Comparison of ENCODE assay signal across 1 cellular context in the genomic region with DNA sequence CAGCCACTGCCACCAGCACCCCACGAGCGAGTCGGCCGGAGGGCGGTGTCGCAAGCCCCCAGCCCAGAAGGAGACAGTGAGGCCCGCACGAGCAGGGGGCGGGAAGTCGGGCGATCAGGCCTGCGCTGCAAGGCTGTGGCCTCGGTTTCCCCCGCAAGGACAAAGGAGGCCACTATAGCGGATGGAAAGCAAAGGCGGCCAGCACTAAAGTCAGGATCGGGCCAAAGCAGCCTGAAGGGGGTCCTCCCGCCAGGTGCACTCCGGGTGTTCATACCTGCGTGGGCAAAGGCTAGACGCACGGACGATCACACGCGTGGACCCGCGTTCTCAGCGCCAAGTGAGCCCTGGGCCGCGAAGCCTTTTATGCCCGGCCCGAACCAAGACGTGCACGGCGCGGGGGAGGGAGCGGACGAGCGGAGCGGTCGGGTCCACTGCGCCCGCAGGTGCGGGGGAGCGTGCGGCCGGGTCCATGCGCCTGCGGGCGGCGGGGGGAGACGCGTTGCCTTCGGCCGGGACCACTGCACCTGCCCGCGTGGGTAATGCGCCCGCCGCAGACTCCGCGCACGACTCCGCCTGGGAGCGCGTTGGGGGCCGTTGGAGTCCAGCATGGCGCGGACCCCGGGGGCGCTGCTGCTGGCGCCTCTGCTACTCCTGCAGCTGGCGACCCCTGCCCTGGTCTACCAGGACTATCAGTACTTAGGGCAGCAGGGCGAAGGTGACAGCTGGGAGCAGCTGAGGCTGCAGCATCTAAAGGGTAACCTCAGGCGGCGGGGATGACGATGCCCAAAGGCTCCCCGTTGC.
TF ChIP-seq lines count a peak whose summit lies in the region.

A gene (minus strand): TSS at position 335 of the 801 bp plus-strand sequence. CDS start 539 bp downstream, outside the sequence.
A gene (plus strand): TSS at position 604 of the 801 bp plus-strand sequence. CDS start 3 bp downstream, at position 607.

TF ChIP-seq in HepG2, 621 proteins besides CTCF, POLR2A, EP300 and RAD21 (continues in another document):
- no peak for TF ChIP-seq ZFP37 (CRISPR knock-in tag; IDR thresholded peaks at IDR 0.05; ENCODE audit: borderline replicate concordance)
- TF ChIP-seq ZNF737 (CRISPR knock-in tag; IDR thresholded peaks at IDR 0.05; ENCODE audit: borderline replicate concordance): 0 out of 2 replicates have a peak, but pooled peaks have one; percentile 39
- peak; percentile 94 for TF ChIP-seq ZNF510 (CRISPR knock-in tag; IDR thresholded peaks at IDR 0.05; ENCODE audit: low read depth)
- peak; percentile 75; the same call in 1 of the 2 replicates for TF ChIP-seq RFXANK (CRISPR knock-in tag; IDR thresholded peaks at IDR 0.05)
- no peak for TF ChIP-seq NFE2L2 (IDR thresholded peaks at IDR 0.05; ENCODE audit: low read length)
- 0 out of 2 replicates have a peak, but pooled peaks have one; percentile 31 for TF ChIP-seq ZNF24 (IDR thresholded peaks at IDR 0.05)
- TF ChIP-seq ZBTB7A (CRISPR knock-in tag; IDR thresholded peaks at IDR 0.05): peak; percentile 35
- peak; percentile 53 for TF ChIP-seq MTA1 (CRISPR knock-in tag; IDR thresholded peaks at IDR 0.05; ENCODE audit: borderline replicate concordance)
- peak; percentile 85 for TF ChIP-seq MYC (CRISPR knock-in tag; IDR thresholded peaks at IDR 0.05; ENCODE audit: borderline replicate concordance)
- peak; percentile 71; the same call in 1 of the 2 replicates for TF ChIP-seq CHCHD3 (CRISPR knock-in tag; IDR thresholded peaks at IDR 0.05)
- no peak for TF ChIP-seq FOXP1 (IDR thresholded peaks at IDR 0.05)
- 0 out of 2 replicates have a peak, but pooled peaks have one; percentile 26 for TF ChIP-seq FOXP1 (CRISPR knock-in tag; IDR thresholded peaks at IDR 0.05)
- TF ChIP-seq HNRNPLL (IDR thresholded peaks at IDR 0.05; ENCODE audit: low read depth, low read length, poor library complexity, severe bottlenecking): peak; percentile 68
- peak; percentile 87; the same call in 1 of the 2 replicates for TF ChIP-seq ATF7-NPFF (CRISPR knock-in tag; IDR thresholded peaks at IDR 0.05; ENCODE audit: low read depth)
- 0 out of 2 replicates have a peak, but pooled peaks have one; percentile 25 for TF ChIP-seq BRCA1 (CRISPR knock-in tag; IDR thresholded peaks at IDR 0.05)
- TF ChIP-seq, protein P1, sequence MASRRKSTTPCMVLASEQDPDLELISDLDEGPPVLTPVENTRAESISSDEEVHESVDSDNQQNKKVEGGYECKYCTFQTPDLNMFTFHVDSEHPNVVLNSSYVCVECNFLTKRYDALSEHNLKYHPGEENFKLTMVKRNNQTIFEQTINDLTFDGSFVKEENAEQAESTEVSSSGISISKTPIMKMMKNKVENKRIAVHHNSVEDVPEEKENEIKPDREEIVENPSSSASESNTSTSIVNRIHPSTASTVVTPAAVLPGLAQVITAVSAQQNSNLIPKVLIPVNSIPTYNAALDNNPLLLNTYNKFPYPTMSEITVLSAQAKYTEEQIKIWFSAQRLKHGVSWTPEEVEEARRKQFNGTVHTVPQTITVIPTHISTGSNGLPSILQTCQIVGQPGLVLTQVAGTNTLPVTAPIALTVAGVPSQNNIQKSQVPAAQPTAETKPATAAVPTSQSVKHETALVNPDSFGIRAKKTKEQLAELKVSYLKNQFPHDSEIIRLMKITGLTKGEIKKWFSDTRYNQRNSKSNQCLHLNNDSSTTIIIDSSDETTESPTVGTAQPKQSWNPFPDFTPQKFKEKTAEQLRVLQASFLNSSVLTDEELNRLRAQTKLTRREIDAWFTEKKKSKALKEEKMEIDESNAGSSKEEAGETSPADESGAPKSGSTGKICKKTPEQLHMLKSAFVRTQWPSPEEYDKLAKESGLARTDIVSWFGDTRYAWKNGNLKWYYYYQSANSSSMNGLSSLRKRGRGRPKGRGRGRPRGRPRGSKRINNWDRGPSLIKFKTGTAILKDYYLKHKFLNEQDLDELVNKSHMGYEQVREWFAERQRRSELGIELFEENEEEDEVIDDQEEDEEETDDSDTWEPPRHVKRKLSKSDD (CRISPR knock-in tag; IDR thresholded peaks at IDR 0.05; ENCODE audit: low read depth): peak; percentile 23; the same call in 1 of the 2 replicates
- TF ChIP-seq MXD4 (CRISPR knock-in tag; IDR thresholded peaks at IDR 0.05): peak; percentile 77; the same call in 1 of the 2 replicates
- peak; percentile 86 for TF ChIP-seq SAP130 (CRISPR knock-in tag; IDR thresholded peaks at IDR 0.05; ENCODE audit: low read depth)
- TF ChIP-seq SRSF1 (optimal IDR thresholded peaks at IDR 0.05; ENCODE audit: low read depth, low read length): no peak
- TF ChIP-seq ZNF296 (CRISPR knock-in tag; conservative IDR thresholded peaks at IDR 0.05): peak; percentile 46; the same call in 1 of the 2 replicates
- TF ChIP-seq ZSCAN31 (CRISPR knock-in tag; IDR thresholded peaks at IDR 0.05; ENCODE audit: low read depth): peak; percentile 94
- TF ChIP-seq, protein P2, sequence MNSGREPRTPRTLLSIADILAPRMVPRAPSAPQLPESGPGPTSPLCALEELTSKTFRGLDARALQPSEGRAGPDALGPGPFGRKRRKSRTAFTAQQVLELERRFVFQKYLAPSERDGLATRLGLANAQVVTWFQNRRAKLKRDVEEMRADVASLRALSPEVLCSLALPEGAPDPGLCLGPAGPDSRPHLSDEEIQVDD (CRISPR knock-in tag; IDR thresholded peaks at IDR 0.05; ENCODE audit: borderline replicate concordance): no peak
- peak; percentile 73; the same call in 1 of the 2 replicates for TF ChIP-seq ZSCAN12 (CRISPR knock-in tag; IDR thresholded peaks at IDR 0.05)
- peak; percentile 32; the same call in 1 of the 2 replicates for TF ChIP-seq ZNF12 (CRISPR knock-in tag; IDR thresholded peaks at IDR 0.05)
- TF ChIP-seq KLF16 (CRISPR knock-in tag; IDR thresholded peaks at IDR 0.05): peak; percentile 46 to 83; a peak in 1 of 4 replicates
- peak; percentile 92 for TF ChIP-seq ZNF850 (CRISPR knock-in tag; conservative IDR thresholded peaks at IDR 0.05)
- TF ChIP-seq ZNF10 (CRISPR knock-in tag; IDR thresholded peaks at IDR 0.05; ENCODE audit: borderline replicate concordance, low read depth): no peak
- 0 out of 2 replicates have a peak, but pooled peaks have one; percentile 39 for TF ChIP-seq ZNF101 (CRISPR knock-in tag; IDR thresholded peaks at IDR 0.05; ENCODE audit: borderline replicate concordance, low read depth)
- TF ChIP-seq, protein P3, sequence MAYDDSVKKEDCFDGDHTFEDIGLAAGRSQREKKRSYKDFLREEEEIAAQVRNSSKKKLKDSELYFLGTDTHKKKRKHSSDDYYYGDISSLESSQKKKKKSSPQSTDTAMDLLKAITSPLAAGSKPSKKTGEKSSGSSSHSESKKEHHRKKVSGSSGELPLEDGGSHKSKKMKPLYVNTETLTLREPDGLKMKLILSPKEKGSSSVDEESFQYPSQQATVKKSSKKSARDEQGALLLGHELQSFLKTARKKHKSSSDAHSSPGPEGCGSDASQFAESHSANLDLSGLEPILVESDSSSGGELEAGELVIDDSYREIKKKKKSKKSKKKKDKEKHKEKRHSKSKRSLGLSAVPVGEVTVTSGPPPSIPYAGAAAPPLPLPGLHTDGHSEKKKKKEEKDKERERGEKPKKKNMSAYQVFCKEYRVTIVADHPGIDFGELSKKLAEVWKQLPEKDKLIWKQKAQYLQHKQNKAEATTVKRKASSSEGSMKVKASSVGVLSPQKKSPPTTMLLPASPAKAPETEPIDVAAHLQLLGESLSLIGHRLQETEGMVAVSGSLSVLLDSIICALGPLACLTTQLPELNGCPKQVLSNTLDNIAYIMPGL (CRISPR knock-in tag; IDR thresholded peaks at IDR 0.05; ENCODE audit: borderline replicate concordance in 1 of 2, low read depth in 1 of 2): peak; percentile 64 to 93
- no peak for TF ChIP-seq ZSCAN20 (CRISPR knock-in tag; IDR thresholded peaks at IDR 0.05; ENCODE audit: borderline replicate concordance)
- TF ChIP-seq ZNF891 (CRISPR knock-in tag; IDR thresholded peaks at IDR 0.05): peak; percentile 54; the same call in 1 of the 2 replicates
- TF ChIP-seq, protein P4, sequence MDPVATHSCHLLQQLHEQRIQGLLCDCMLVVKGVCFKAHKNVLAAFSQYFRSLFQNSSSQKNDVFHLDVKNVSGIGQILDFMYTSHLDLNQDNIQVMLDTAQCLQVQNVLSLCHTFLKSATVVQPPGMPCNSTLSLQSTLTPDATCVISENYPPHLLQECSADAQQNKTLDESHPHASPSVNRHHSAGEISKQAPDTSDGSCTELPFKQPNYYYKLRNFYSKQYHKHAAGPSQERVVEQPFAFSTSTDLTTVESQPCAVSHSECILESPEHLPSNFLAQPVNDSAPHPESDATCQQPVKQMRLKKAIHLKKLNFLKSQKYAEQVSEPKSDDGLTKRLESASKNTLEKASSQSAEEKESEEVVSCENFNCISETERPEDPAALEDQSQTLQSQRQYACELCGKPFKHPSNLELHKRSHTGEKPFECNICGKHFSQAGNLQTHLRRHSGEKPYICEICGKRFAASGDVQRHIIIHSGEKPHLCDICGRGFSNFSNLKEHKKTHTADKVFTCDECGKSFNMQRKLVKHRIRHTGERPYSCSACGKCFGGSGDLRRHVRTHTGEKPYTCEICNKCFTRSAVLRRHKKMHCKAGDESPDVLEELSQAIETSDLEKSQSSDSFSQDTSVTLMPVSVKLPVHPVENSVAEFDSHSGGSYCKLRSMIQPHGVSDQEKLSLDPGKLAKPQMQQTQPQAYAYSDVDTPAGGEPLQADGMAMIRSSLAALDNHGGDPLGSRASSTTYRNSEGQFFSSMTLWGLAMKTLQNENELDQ (CRISPR knock-in tag; IDR thresholded peaks at IDR 0.05; ENCODE audit: borderline replicate concordance): no peak
- no peak for TF ChIP-seq ZNF879 (CRISPR knock-in tag; IDR thresholded peaks at IDR 0.05)
- peak; percentile 95 for TF ChIP-seq FOXK2 (IDR thresholded peaks at IDR 0.05)
- peak; percentile 41; the same call in 1 of the 2 replicates for TF ChIP-seq BRD4 (CRISPR knock-in tag; IDR thresholded peaks at IDR 0.05)
- 0 out of 2 replicates have a peak, but pooled peaks have one; percentile 90 for TF ChIP-seq ZNF569 (CRISPR knock-in tag; IDR thresholded peaks at IDR 0.05; ENCODE audit: borderline replicate concordance)
- no peak for TF ChIP-seq SMARCE1 (IDR thresholded peaks at IDR 0.05; ENCODE audit: borderline replicate concordance)
- TF ChIP-seq, protein P5, sequence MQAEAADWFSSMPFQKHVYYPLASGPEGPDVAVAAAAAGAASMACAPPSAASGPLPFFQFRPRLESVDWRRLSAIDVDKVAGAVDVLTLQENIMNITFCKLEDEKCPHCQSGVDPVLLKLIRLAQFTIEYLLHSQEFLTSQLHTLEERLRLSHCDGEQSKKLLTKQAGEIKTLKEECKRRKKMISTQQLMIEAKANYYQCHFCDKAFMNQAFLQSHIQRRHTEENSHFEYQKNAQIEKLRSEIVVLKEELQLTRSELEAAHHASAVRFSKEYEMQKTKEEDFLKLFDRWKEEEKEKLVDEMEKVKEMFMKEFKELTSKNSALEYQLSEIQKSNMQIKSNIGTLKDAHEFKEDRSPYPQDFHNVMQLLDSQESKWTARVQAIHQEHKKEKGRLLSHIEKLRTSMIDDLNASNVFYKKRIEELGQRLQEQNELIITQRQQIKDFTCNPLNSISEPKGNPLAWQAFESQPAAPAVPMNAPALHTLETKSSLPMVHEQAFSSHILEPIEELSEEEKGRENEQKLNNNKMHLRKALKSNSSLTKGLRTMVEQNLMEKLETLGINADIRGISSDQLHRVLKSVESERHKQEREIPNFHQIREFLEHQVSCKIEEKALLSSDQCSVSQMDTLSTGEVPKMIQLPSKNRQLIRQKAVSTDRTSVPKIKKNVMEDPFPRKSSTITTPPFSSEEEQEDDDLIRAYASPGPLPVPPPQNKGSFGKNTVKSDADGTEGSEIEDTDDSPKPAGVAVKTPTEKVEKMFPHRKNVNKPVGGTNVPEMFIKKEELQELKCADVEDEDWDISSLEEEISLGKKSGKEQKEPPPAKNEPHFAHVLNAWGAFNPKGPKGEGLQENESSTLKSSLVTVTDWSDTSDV (CRISPR knock-in tag; IDR thresholded peaks at IDR 0.05): peak; percentile 53; the same call in 1 of the 2 replicates
- TF ChIP-seq PCBP2 (optimal IDR thresholded peaks at IDR 0.05; ENCODE audit: low read depth, low read length, poor library complexity, severe bottlenecking): no peak
- TF ChIP-seq ZFP36L1 (CRISPR knock-in tag; IDR thresholded peaks at IDR 0.05): 0 out of 2 replicates have a peak, but pooled peaks have one; percentile 37
- TF ChIP-seq KLF13 (CRISPR knock-in tag; IDR thresholded peaks at IDR 0.05): no peak
- no peak; the same call in 1 of the 2 replicates for TF ChIP-seq REL (CRISPR knock-in tag; conservative IDR thresholded peaks at IDR 0.05)
- TF ChIP-seq, protein P6, sequence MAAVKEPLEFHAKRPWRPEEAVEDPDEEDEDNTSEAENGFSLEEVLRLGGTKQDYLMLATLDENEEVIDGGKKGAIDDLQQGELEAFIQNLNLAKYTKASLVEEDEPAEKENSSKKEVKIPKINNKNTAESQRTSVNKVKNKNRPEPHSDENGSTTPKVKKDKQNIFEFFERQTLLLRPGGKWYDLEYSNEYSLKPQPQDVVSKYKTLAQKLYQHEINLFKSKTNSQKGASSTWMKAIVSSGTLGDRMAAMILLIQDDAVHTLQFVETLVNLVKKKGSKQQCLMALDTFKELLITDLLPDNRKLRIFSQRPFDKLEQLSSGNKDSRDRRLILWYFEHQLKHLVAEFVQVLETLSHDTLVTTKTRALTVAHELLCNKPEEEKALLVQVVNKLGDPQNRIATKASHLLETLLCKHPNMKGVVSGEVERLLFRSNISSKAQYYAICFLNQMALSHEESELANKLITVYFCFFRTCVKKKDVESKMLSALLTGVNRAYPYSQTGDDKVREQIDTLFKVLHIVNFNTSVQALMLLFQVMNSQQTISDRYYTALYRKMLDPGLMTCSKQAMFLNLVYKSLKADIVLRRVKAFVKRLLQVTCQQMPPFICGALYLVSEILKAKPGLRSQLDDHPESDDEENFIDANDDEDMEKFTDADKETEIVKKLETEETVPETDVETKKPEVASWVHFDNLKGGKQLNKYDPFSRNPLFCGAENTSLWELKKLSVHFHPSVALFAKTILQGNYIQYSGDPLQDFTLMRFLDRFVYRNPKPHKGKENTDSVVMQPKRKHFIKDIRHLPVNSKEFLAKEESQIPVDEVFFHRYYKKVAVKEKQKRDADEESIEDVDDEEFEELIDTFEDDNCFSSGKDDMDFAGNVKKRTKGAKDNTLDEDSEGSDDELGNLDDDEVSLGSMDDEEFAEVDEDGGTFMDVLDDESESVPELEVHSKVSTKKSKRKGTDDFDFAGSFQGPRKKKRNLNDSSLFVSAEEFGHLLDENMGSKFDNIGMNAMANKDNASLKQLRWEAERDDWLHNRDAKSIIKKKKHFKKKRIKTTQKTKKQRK (IDR thresholded peaks at IDR 0.05; ENCODE audit: low read length): no peak
- no peak for TF ChIP-seq TP53 (CRISPR knock-in tag; conservative IDR thresholded peaks at IDR 0.05)
- TF ChIP-seq, protein P7, sequence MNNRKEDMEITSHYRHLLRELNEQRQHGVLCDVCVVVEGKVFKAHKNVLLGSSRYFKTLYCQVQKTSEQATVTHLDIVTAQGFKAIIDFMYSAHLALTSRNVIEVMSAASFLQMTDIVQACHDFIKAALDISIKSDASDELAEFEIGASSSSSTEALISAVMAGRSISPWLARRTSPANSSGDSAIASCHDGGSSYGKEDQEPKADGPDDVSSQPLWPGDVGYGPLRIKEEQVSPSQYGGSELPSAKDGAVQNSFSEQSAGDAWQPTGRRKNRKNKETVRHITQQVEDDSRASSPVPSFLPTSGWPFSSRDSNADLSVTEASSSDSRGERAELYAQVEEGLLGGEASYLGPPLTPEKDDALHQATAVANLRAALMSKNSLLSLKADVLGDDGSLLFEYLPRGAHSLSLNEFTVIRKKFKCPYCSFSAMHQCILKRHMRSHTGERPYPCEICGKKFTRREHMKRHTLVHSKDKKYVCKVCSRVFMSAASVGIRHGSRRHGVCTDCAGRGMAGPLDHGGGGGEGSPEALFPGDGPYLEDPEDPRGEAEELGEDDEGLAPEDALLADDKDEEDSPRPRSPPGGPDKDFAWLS (CRISPR knock-in tag; IDR thresholded peaks at IDR 0.05; ENCODE audit: borderline replicate concordance): no peak
- TF ChIP-seq FOXK1 (CRISPR knock-in tag; IDR thresholded peaks at IDR 0.05; ENCODE audit: borderline replicate concordance, low read depth): no peak
- no peak for TF ChIP-seq TCF12 (IDR thresholded peaks at IDR 0.05)
- 0 out of 2 replicates have a peak, but pooled peaks have one; percentile 30 for TF ChIP-seq TCF12 (CRISPR knock-in tag; IDR thresholded peaks at IDR 0.05)
